Comparison of ENCODE assay signal across 10 cellular contexts in genomic region chr2:36433311-36434217, GRCh38.
DNase-seq lines count a peak whose midpoint lies in the region; ATAC-seq, FAIRE-seq and TF ChIP-seq lines count a peak whose summit lies in the region.
"Had no signal": no experiment of that assay in that cellular context is flagged by ENCODE, and none has a peak within 500 bp of the region (broad histone marks: within the 10 kb centered on the region; RNA-seq: fewer than 3 reads in every experiment).

No MANE protein-coding gene starts in this region.

- no peak for FAIRE-seq in H54 (lab: Jason Lieb, UNC)

- ATAC-seq in WTC11 = peak; percentile 31
- ATAC-seq in left cardiac atrium = peak; percentile 57 to 60
- no peak for ATAC-seq in GM18870 (IDR thresholded peaks at IDR 0.05; ENCODE audit: unreplicated experiment)
- ATAC-seq in HG02571 (IDR thresholded peaks at IDR 0.05; ENCODE audit: unreplicated experiment) = no peak
- ATAC-seq: activated naive CD4-positive, alpha-beta T cell treated with anti-CD3 and anti-CD28 coated beads, Interleukin-2, amount 50 U/mL, for 72 hours had no signal

- CTCF ChIA-PET in WTC11 (lab: Charles Lee) = interaction anchor here (1.0 to 2.5 kb wide), 5 partner anchors 10 to 81 kb away, joined by 4 to 12 read pairs (median 4); no protein-coding TSS in a partner anchor

- peaks cover 24% of the 10 kb centered on the region for H3K4me1 Mint-ChIP-seq in WTC11
- H3K4me1 Mint-ChIP-seq in T-helper 2 cell treated with Interferon-gamma antibody and Interleukin-4, amounts not matched to agents 5 μg/mL and 100 μg/mL, for 36 hours (ENCODE audit: low read depth) = no peaks in the 10 kb centered on the region

- TF ChIP-seq POLR2A in spleen (IDR thresholded peaks at IDR 0.05) = no peak
- TF ChIP-seq POLR2A in H54 (IDR thresholded peaks at IDR 0.05; ENCODE audit: low read depth, low read length) = no peak

- H3K9me3 Mint-ChIP-seq in WTC11 = no peaks in the 10 kb centered on the region
- H3K9me3 Mint-ChIP-seq in T-helper 2 cell treated with Interferon-gamma antibody and Interleukin-4, amounts not matched to agents 5 μg/mL and 100 μg/mL, for 36 hours = no peaks in the 10 kb centered on the region
- H3K9me3 Mint-ChIP-seq: activated naive CD4-positive, alpha-beta T cell treated with anti-CD3 and anti-CD28 coated beads, Interleukin-2, amount 50 U/mL, for 72 hours had no signal

- no peak for TF ChIP-seq CTCF in WTC11 (IDR thresholded peaks at IDR 0.05)
- TF ChIP-seq CTCF in spleen (IDR thresholded peaks at IDR 0.05 in 8 of 11, conservative IDR thresholded peaks at IDR 0.05 in 3 of 11) = no peak

- no peaks in the 10 kb centered on the region for H3K36me3 ChIP-seq in spleen
- H3K36me3 ChIP-seq: Peyer's patch had no signal

- DNase-seq in HUDEP-2 (lab: John Stamatoyannopoulos, UW; ENCODE audit: unreplicated experiment in 76 of 76) (peak in 49 of 76 experiments; percentile 4 to 61 (median 30)), WTC11 (ENCODE audit: low spot score) (no peak), left cardiac atrium (peak; percentile 32), spleen (no peak), H54 (ENCODE audit: insufficient read length, low spot score) (no peak)
- DNase-seq in T-helper 2 cell treated with Interferon-gamma antibody and Interleukin-4, amounts not matched to agents 5 μg/mL and 100 μg/mL, for 36 hours (ENCODE audit: low spot score) = no peak
- DNase-seq: Peyer's patch had no signal

- H3K4me3 ChIP-seq in spleen = no peak overlapping the region
- H3K4me3 ChIP-seq: Peyer's patch had no signal

- intact Hi-C loops in left cardiac atrium (cut with DNase I) = no loop called here
- intact Hi-C loops in spleen (cut with DNase I; ENCODE audit: low total_unique reads) = no loop called here

- H3K4me1 ChIP-seq in spleen = peaks cover 0 to 43% (median 24%) of the 10 kb centered on the region in 6 donors

- no peaks in the 10 kb centered on the region for H3K9me3 ChIP-seq in spleen
- H3K9me3 ChIP-seq: Peyer's patch had no signal

- 68 to 85% (median 76%) methylated on average over 11 of the region's 11 CpGs for WGBS in spleen, 5 donors

- no peak overlapping the region for H3K27ac Mint-ChIP-seq in WTC11
- no peak overlapping the region for H3K27ac Mint-ChIP-seq in T-helper 2 cell treated with Interferon-gamma antibody and Interleukin-4, amounts not matched to agents 5 μg/mL and 100 μg/mL, for 36 hours
- H3K27ac Mint-ChIP-seq: activated naive CD4-positive, alpha-beta T cell treated with anti-CD3 and anti-CD28 coated beads, Interleukin-2, amount 50 U/mL, for 72 hours had no signal

- H3K27me3 ChIP-seq in spleen (replicated peaks in 1 of 7) = no peaks in the 10 kb centered on the region
- H3K27me3 ChIP-seq: Peyer's patch had no signal

- H3K27ac ChIP-seq in spleen = peak overlapping the region in 6 of 8 donors; percentile 24 to 34 (median 32)

- no peaks in the 10 kb centered on the region for H3K27me3 Mint-ChIP-seq in WTC11 (ENCODE audit: low read depth)
- H3K27me3 Mint-ChIP-seq in T-helper 2 cell treated with Interferon-gamma antibody and Interleukin-4, amounts not matched to agents 5 μg/mL and 100 μg/mL, for 36 hours (ENCODE audit: low read depth) = no peaks in the 10 kb centered on the region

- H3K4me3 Mint-ChIP-seq in WTC11 = no peak overlapping the region
- H3K4me3 Mint-ChIP-seq in T-helper 2 cell treated with Interferon-gamma antibody and Interleukin-4, amounts not matched to agents 5 μg/mL and 100 μg/mL, for 36 hours = no peak overlapping the region

- peaks cover 2% of the 10 kb centered on the region; the same call in 1 of the 2 replicates for H3K36me3 Mint-ChIP-seq in WTC11
- no peaks in the 10 kb centered on the region for H3K36me3 Mint-ChIP-seq in T-helper 2 cell treated with Interferon-gamma antibody and Interleukin-4, amounts not matched to agents 5 μg/mL and 100 μg/mL, for 36 hours (ENCODE audit: low read depth)
- H3K36me3 Mint-ChIP-seq: activated naive CD4-positive, alpha-beta T cell treated with anti-CD3 and anti-CD28 coated beads, Interleukin-2, amount 50 U/mL, for 72 hours had no signal

- POLR2A ChIA-PET in WTC11 (lab: Charles Lee) = interaction anchor here (0.9 to 1.0 kb wide), 2 partner anchors 11 to 70 kb away, joined by 3 to 4 read pairs; no protein-coding TSS in a partner anchor

TF ChIP-seq in WTC11, 78 proteins besides CTCF, POLR2A, EP300 and RAD21:
- TF ChIP-seq FOXP1 (CRISPR knock-in tag; IDR thresholded peaks at IDR 0.05; ENCODE audit: borderline replicate concordance) (no peak), ATF3 (CRISPR knock-in tag; conservative IDR thresholded peaks at IDR 0.05) (no peak), ETV6 (CRISPR knock-in tag; IDR thresholded peaks at IDR 0.05) (no peak), ERG (CRISPR knock-in tag; IDR thresholded peaks at IDR 0.05) (no peak), GABPB1 (CRISPR knock-in tag; IDR thresholded peaks at IDR 0.05) (peak; percentile 31; the same call in 1 of the 2 replicates)
TF ChIP-seq in WTC11: peak in this region for 1.

Comparison
In these comparisons a context has a peak if more than half of its experiments do, and no peak if none do; other contexts are left out.
1. DNase-seq: peak in HUDEP-2 (49 of 76) and left cardiac atrium (single experiment); none in WTC11 (single experiment), spleen (single experiment), T-helper 2 cell treated with Interferon-gamma antibody and Interleukin-4, amounts not matched to agents 5 μg/mL and 100 μg/mL, for 36 hours (single experiment) and H54 (single experiment).
2. ATAC-seq: peak in WTC11 (single experiment) and left cardiac atrium (2 of 2); none in GM18870 (single experiment) and HG02571 (single experiment).